In genomic region chr6:166194885-166195860, GRCh38 we compare ENCODE assay signal across 17 cellular contexts. TPM values are rescaled to one million over a fixed set of nuclear protein-coding genes. Genes with fewer than 3 reads are reported as not detected.
DNase-seq lines count a peak whose midpoint lies in the region; ATAC-seq and TF ChIP-seq lines count a peak whose summit lies in the region.
"Had no signal": no experiment of that assay in that cellular context is flagged by ENCODE, and none has a peak within 500 bp of the region (broad histone marks: within the 10 kb centered on the region; RNA-seq: fewer than 3 reads in every experiment).

No MANE protein-coding gene starts in this region.

- CTCF ChIA-PET in HEK293 (lab: Yijun Ruan, JAX): interaction anchor here (1.2 kb wide), 1 partner anchor 38 kb away, joined by 3 read pairs; no protein-coding TSS in a partner anchor
- CTCF ChIA-PET in activated CD8-positive, alpha-beta memory T cell treated with anti-CD3 and anti-CD28 coated beads, Interleukin-2, amount 10 ng/mL, durations not matched to agents 7 days and 5 days (lab: Charles Lee): no interaction called here

- peak; percentile 59 for ATAC-seq in left colon
- no peak for ATAC-seq in activated CD8-positive, alpha-beta memory T cell treated with anti-CD3 and anti-CD28 coated beads, Interleukin-2, amount 10 ng/mL, durations not matched to agents 7 days and 5 days

- H3K36me3 Mint-ChIP-seq in progenitor cell of endocrine pancreas (ENCODE audit: insufficient read depth): no peaks in the 10 kb centered on the region
- no peaks in the 10 kb centered on the region for H3K36me3 Mint-ChIP-seq in activated CD8-positive, alpha-beta memory T cell treated with anti-CD3 and anti-CD28 coated beads, Interleukin-2, amount 10 ng/mL, durations not matched to agents 7 days and 5 days
- H3K36me3 Mint-ChIP-seq: activated naive CD4-positive, alpha-beta T cell treated with anti-CD3 and anti-CD28 coated beads, Interleukin-2, amount 10 ng/mL, durations not matched to agents 7 days and 5 days; brain had no signal

- H3K4me3 ChIP-seq in HEK293 (ENCODE audit: low read depth, low read length): no peak overlapping the region
- H3K4me3 ChIP-seq: vagina had no signal

- intact Hi-C loops in left colon (cut with DNase I, micrococcal nuclease): loop anchor here in 1 of 2 donors (5.0 kb wide), 1 partner anchor 663 kb away; no protein-coding TSS in a partner anchor

- no peaks in the 10 kb centered on the region for H3K36me3 ChIP-seq in HEK293 (ENCODE audit: control insufficient read depth in 2 of 2, insufficient read depth in 1 of 2, low read length in 2 of 2)
- H3K36me3 ChIP-seq: vagina had no signal

- no peaks in the 10 kb centered on the region for H3K9me3 Mint-ChIP-seq in progenitor cell of endocrine pancreas (ENCODE audit: low read depth)
- H3K9me3 Mint-ChIP-seq in activated CD8-positive, alpha-beta memory T cell treated with anti-CD3 and anti-CD28 coated beads, Interleukin-2, amount 10 ng/mL, durations not matched to agents 7 days and 5 days (ENCODE audit: low read depth): no peaks in the 10 kb centered on the region
- H3K9me3 Mint-ChIP-seq: activated naive CD4-positive, alpha-beta T cell treated with anti-CD3 and anti-CD28 coated beads, Interleukin-2, amount 10 ng/mL, durations not matched to agents 7 days and 5 days; brain had no signal

- TF ChIP-seq CTCF in HEK293 (tag by site-specific recombination; IDR thresholded peaks at IDR 0.05) (no peak), progenitor cell of endocrine pancreas (IDR thresholded peaks at IDR 0.05; ENCODE audit: unreplicated experiment) (peak; percentile 9)

- peak; percentile 18 for DNase-seq in NOMO-1 treated with dmso at 0.1 percent for 144 hours (lab: John Stamatoyannopoulos, UW; ENCODE audit: unreplicated experiment)
- no peak for DNase-seq in left colon
- DNase-seq in progenitor cell of endocrine pancreas (ENCODE audit: low spot score, unreplicated experiment): no peak
- no peak for DNase-seq in activated effector memory CD4-positive, alpha-beta T cell treated with Interleukin-2 at 50 U/mL for 16 hours
- no peak for DNase-seq in activated gamma-delta T cell (lab: John Stamatoyannopoulos, UW)
- DNase-seq in NCI-H1092 treated with DMSO at 0.1 percent for 48 hours (lab: John Stamatoyannopoulos, UW): no peak
- DNase-seq in activated CD8-positive, alpha-beta memory T cell treated with anti-CD3 and anti-CD28 coated beads, Interleukin-2, amount 10 ng/mL, durations not matched to agents 7 days and 5 days: no peak
- DNase-seq: activated naive CD4-positive, alpha-beta T cell treated with anti-CD3 and anti-CD28 coated beads, Interleukin-2, amount 10 ng/mL, durations not matched to agents 7 days and 5 days; NCI-H2081 treated with DMSO at 0.1 percent for 48 hours; retina; stimulated activated CD4-positive, alpha-beta T cell treated with anti-CD3 and anti-CD28 coated beads, Interleukin-2, amount 100 ng/mL, for 48 hours had no signal

- peak overlapping the region; percentile 1 for H3K4me3 Mint-ChIP-seq in progenitor cell of endocrine pancreas (ENCODE audit: low read depth)
- H3K4me3 Mint-ChIP-seq in activated CD8-positive, alpha-beta memory T cell treated with anti-CD3 and anti-CD28 coated beads, Interleukin-2, amount 10 ng/mL, durations not matched to agents 7 days and 5 days: no peak overlapping the region
- H3K4me3 Mint-ChIP-seq: activated naive CD4-positive, alpha-beta T cell treated with anti-CD3 and anti-CD28 coated beads, Interleukin-2, amount 10 ng/mL, durations not matched to agents 7 days and 5 days; brain had no signal

- peaks cover 4% of the 10 kb centered on the region for H3K4me1 ChIP-seq in HEK293 (ENCODE audit: control insufficient read depth, insufficient read depth, low read length)
- H3K4me1 ChIP-seq: vagina had no signal

- H3K27ac ChIP-seq in HEK293 (ENCODE audit: extremely low read depth, low read depth, low read length): no peak overlapping the region
- H3K27ac ChIP-seq: C4-2B, vagina had no signal

- peaks cover 13% of the 10 kb centered on the region for H3K27me3 Mint-ChIP-seq in progenitor cell of endocrine pancreas
- H3K27me3 Mint-ChIP-seq in activated CD8-positive, alpha-beta memory T cell treated with anti-CD3 and anti-CD28 coated beads, Interleukin-2, amount 10 ng/mL, durations not matched to agents 7 days and 5 days: peaks cover 15% of the 10 kb centered on the region

- H3K4me1 Mint-ChIP-seq in progenitor cell of endocrine pancreas (ENCODE audit: low read depth): peaks cover 19% of the 10 kb centered on the region
- no peaks in the 10 kb centered on the region for H3K4me1 Mint-ChIP-seq in activated CD8-positive, alpha-beta memory T cell treated with anti-CD3 and anti-CD28 coated beads, Interleukin-2, amount 10 ng/mL, durations not matched to agents 7 days and 5 days
- H3K4me1 Mint-ChIP-seq: activated naive CD4-positive, alpha-beta T cell treated with anti-CD3 and anti-CD28 coated beads, Interleukin-2, amount 10 ng/mL, durations not matched to agents 7 days and 5 days had no signal

- POLR2A ChIA-PET in HEK293 (lab: Yijun Ruan, JAX): no interaction called here

- H3K9me3 ChIP-seq in HEK293 (ENCODE audit: control insufficient read depth, insufficient read depth, low read depth, low read length): no peaks in the 10 kb centered on the region
- H3K9me3 ChIP-seq: vagina had no signal

- peak overlapping the region; percentile 25 for H3K27ac Mint-ChIP-seq in progenitor cell of endocrine pancreas
- H3K27ac Mint-ChIP-seq in activated CD8-positive, alpha-beta memory T cell treated with anti-CD3 and anti-CD28 coated beads, Interleukin-2, amount 10 ng/mL, durations not matched to agents 7 days and 5 days: no peak overlapping the region
- H3K27ac Mint-ChIP-seq: activated naive CD4-positive, alpha-beta T cell treated with anti-CD3 and anti-CD28 coated beads, Interleukin-2, amount 10 ng/mL, durations not matched to agents 7 days and 5 days; brain had no signal

TF ChIP-seq in HEK293, 187 proteins besides CTCF, POLR2A, EP300 and RAD21:
- no peak for TF ChIP-seq ZXDB (tag by site-specific recombination; IDR thresholded peaks at IDR 0.05)
- peak; percentile 87 for TF ChIP-seq ZIC2 (tag by site-specific recombination; IDR thresholded peaks at IDR 0.05)
- TF ChIP-seq ZNF580 (tag by site-specific recombination; IDR thresholded peaks at IDR 0.05): peak; percentile 72; the same call in 1 of the 2 replicates
- peak; percentile 70; the same call in 1 of the 2 replicates for TF ChIP-seq GLIS1 (tag by site-specific recombination; IDR thresholded peaks at IDR 0.05)
- peak; percentile 49; the same call in 1 of the 2 replicates for TF ChIP-seq FEZF1 (tag by site-specific recombination; IDR thresholded peaks at IDR 0.05)
- no peak for TF ChIP-seq ZNF121 (tag by site-specific recombination; IDR thresholded peaks at IDR 0.05)
- no peak for TF ChIP-seq ZSCAN5A (tag by site-specific recombination; IDR thresholded peaks at IDR 0.05)
- TF ChIP-seq ZFP41 (tag by site-specific recombination; IDR thresholded peaks at IDR 0.05; ENCODE audit: borderline replicate concordance): no peak
- TF ChIP-seq ZBTB6 (tag by site-specific recombination; IDR thresholded peaks at IDR 0.05): peak; percentile 78
- TF ChIP-seq TRIM28 (IDR thresholded peaks at IDR 0.05; ENCODE audit: borderline replicate concordance, low read length): peak; percentile 84
- no peak for TF ChIP-seq REPIN1 (tag by site-specific recombination; IDR thresholded peaks at IDR 0.05; ENCODE audit: low read depth)

RNA-seq across cellular contexts. Expression of gene TBXT, which starts 27.5 kb away (rescaled TPM):
- not detected for total RNA-seq in left colon
- total RNA-seq in progenitor cell of endocrine pancreas: not detected in 2 replicates
- not detected for total RNA-seq in activated CD8-positive, alpha-beta memory T cell treated with anti-CD3 and anti-CD28 coated beads, Interleukin-2, amount 10 ng/mL, durations not matched to agents 7 days and 5 days
- total RNA-seq: G401, SK-MEL-5, vagina had no signal
